9 cellular contexts compared by ENCODE assay signal in genomic region chr6:109472132-109472995, GRCh38. TPM values are rescaled to one million over a fixed set of nuclear protein-coding genes. Genes with fewer than 3 reads are reported as not detected.
A peak's percentile ranks its signal among the peaks of the same experiment; 100 is the strongest.
DNase-seq lines count a peak whose midpoint lies in the region; ATAC-seq and TF ChIP-seq lines count a peak whose summit lies in the region.
"Had no signal": no experiment of that assay in that cellular context is flagged by ENCODE, and none has a peak within 500 bp of the region (broad histone marks: within the 10 kb centered on the region; RNA-seq: fewer than 3 reads in every experiment).

No MANE protein-coding gene starts in this region.

- intact Hi-C loops in body of pancreas (cut with DNase I), result no loop called here

- H3K9me3 ChIP-seq in body of pancreas, result no peaks in the 10 kb centered on the region

- ATAC-seq in GM19372 (IDR thresholded peaks at IDR 0.05; ENCODE audit: low read depth, unreplicated experiment), result peak; percentile 46
- ATAC-seq in HG03196 (IDR thresholded peaks at IDR 0.05; ENCODE audit: unreplicated experiment), result peak; percentile 77
- no peak for ATAC-seq in body of pancreas
- no peak for ATAC-seq in HG03469 (IDR thresholded peaks at IDR 0.05; ENCODE audit: unreplicated experiment)
- ATAC-seq: HCT116 had no signal

- no peak overlapping the region for H3K4me3 ChIP-seq in GM12865 (ENCODE audit: low read depth, low read length)
- no peak overlapping the region for H3K4me3 ChIP-seq in body of pancreas

- no peaks in the 10 kb centered on the region for H3K27me3 ChIP-seq in body of pancreas

- TF ChIP-seq CTCF in GM12865 (IDR thresholded peaks at IDR 0.05; ENCODE audit: insufficient read depth, low read depth, low read length, missing control alignments) (peak; percentile 11), body of pancreas (IDR thresholded peaks at IDR 0.05) (no peak)

- H3K27ac ChIP-seq in cingulate gyrus (ENCODE audit: low read depth, low read length) (peak overlapping the region; percentile 11), body of pancreas (no peak overlapping the region)

- no peak for TF ChIP-seq POLR2A in body of pancreas (IDR thresholded peaks at IDR 0.05)

- WGBS in body of pancreas, 2 donors, result 92 to 94% methylated on average over 8 to 9 of the region's 9 CpGs

- peaks cover 0 to 6% of the 10 kb centered on the region in 2 donors for H3K36me3 ChIP-seq in body of pancreas (replicated peaks in 1 of 2; ENCODE audit: insufficient read depth in 1 of 2, low read depth in 2 of 2)

- H3K4me1 ChIP-seq in body of pancreas, result peaks cover 16% of the 10 kb centered on the region

- peak; percentile 39 for DNase-seq in GM12865 (ENCODE audit: low read depth)
- no peak for DNase-seq in GOT3 (lab: John Stamatoyannopoulos, UW)
- no peak for DNase-seq in T1000 (lab: John Stamatoyannopoulos, UW)
- no peak for DNase-seq in body of pancreas

RNA-seq across cellular contexts. Expression of gene ZBTB24, which starts 10.7 kb away (rescaled TPM):
- total RNA-seq in body of pancreas, result 1 to 10 TPM; 3.3 to 4.4 TPM

RNA-seq across cellular contexts. Expression of gene MICAL1, which starts 16.8 kb away (rescaled TPM):
- total RNA-seq in body of pancreas, result 10 to 100 TPM; 16.1 to 26.0 TPM

RNA-seq across cellular contexts. Expression of gene SMPD2, which starts 31.8 kb away (rescaled TPM):
- 10 to 100 TPM in 1 of 2 donors, 1 to 10 TPM in 1; 8.0 to 13.8 TPM for total RNA-seq in body of pancreas

RNA-seq across cellular contexts. Expression of gene PPIL6, which starts 31.9 kb away (rescaled TPM):
- total RNA-seq in body of pancreas, result 1 to 10 TPM in 1 of 2 donors, not detected in 1; 3.1 TPM

Comparison
In these comparisons a context has a peak if more than half of its experiments do, and no peak if none do; other contexts are left out.
1. ATAC-seq: peak in GM19372 (single experiment) and HG03196 (single experiment); none in body of pancreas (single experiment) and HG03469 (single experiment).